Comparison of ENCODE assay signal across 16 cellular contexts in the genomic region with DNA sequence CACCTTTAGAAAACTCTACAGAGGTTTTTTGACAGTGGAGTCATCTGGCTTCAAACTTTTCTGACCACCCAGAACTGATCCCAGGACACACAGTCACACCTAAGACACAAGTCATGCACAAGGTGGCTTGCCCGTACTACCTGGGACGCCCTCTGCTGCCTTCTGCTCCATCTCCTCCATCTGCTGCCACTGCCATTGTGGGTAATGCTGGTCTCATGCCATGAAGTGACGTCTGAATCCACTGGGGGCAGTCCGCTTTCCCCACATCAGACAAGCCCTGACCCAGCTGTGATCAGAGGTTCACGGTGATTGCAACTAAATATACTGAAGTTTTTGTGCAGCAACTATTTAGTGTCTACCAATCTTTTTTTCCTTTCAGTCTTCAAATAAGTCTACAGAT. TPM values are rescaled to one million over a fixed set of nuclear protein-coding genes. Genes with fewer than 3 reads are reported as not detected.
DNase-seq lines count a peak whose midpoint lies in the region; ATAC-seq, FAIRE-seq and TF ChIP-seq lines count a peak whose summit lies in the region.
"Had no signal": no experiment of that assay in that cellular context is flagged by ENCODE, and none has a peak within 500 bp of the region (broad histone marks: within the 10 kb centered on the region; RNA-seq: fewer than 3 reads in every experiment).

No MANE protein-coding gene starts in this region.

- CTCF ChIA-PET in Caco-2 (lab: Charles Lee): interaction anchor here (0.6 to 1.2 kb wide), 2 partner anchors 13 to 289 kb away, joined by 3 read pairs; no protein-coding TSS in a partner anchor

- peak; percentile 16 for FAIRE-seq in GM12891 (lab: Jason Lieb, UNC)

- no peaks in the 10 kb centered on the region for H3K9me3 Mint-ChIP-seq in Caco-2 (ENCODE audit: unreplicated experiment)
- no peaks in the 10 kb centered on the region for H3K9me3 Mint-ChIP-seq in endothelial cell (ENCODE audit: unreplicated experiment)
- H3K9me3 Mint-ChIP-seq: activated T-helper 1 cell treated with anti-CD3 and anti-CD28 coated beads, Interleukin-12 subunit alpha, Interleukin-12 subunit beta, Interleukin-2, Interleukin-4 antibody, amounts not matched to agents 30 ng/mL and 10 ng/mL and 1 ng/mL, durations not matched to agents 14 hours and 24 hours and 36 hours had no signal

- POLR2A ChIA-PET in Caco-2 (lab: Charles Lee): no interaction called here

- no peak overlapping the region for H3K4me3 ChIP-seq in Caco-2 (ENCODE audit: low read depth, low read length)
- H3K4me3 ChIP-seq: lower lobe of right lung, spleen had no signal

- no TSS peak for BruUV-seq in Caco-2 (replicated peaks; lab: Mats Ljungman, UMichigan)

- H3K27me3 Mint-ChIP-seq in Caco-2 (ENCODE audit: insufficient read depth, unreplicated experiment) (no peaks in the 10 kb centered on the region), endothelial cell (ENCODE audit: unreplicated experiment) (peaks cover 10% of the 10 kb centered on the region)

- TF ChIP-seq CTCF in Caco-2 (IDR thresholded peaks at IDR 0.05; ENCODE audit: insufficient read depth in 1 of 2, low read depth in 1 of 2, low read length in 1 of 2, severe bottlenecking in 1 of 2, unreplicated experiment in 1 of 2): peak; percentile 30 to 35
- TF ChIP-seq CTCF in endothelial cell (IDR thresholded peaks at IDR 0.05; ENCODE audit: unreplicated experiment): peak; percentile 24

- in situ Hi-C loops in ACHN (cut with HindIII; ENCODE audit: low pct_ligation_motif_present, low pct_unique_long_range_greater_than_20kb, low sequenced_read_pairs): no loop called here

- DNase-seq in Caco-2 (peak in 1 of 2 experiments; percentile 59), GM12891 (ENCODE audit: insufficient read length, low spot score) (no peak), RPMI8226 (peak; percentile 86), endothelial cell (ENCODE audit: low spot score) (no peak), NCI-H1694 (lab: John Stamatoyannopoulos, UW) (no peak), ACHN (no peak)
- DNase-seq: aorta, cortex of kidney, lower lobe of right lung, NCI-H2081, nucleus accumbens, spleen had no signal

- ATAC-seq in esophagus mucosa (no peak), GM18520 (IDR thresholded peaks at IDR 0.05; ENCODE audit: unreplicated experiment) (no peak)
- ATAC-seq: lower lobe of right lung had no signal

- H3K4me1 ChIP-seq in Caco-2: peaks cover 10% of the 10 kb centered on the region; the same call in 1 of the 2 replicates

- H3K4me1 Mint-ChIP-seq in Caco-2 (ENCODE audit: low read depth, unreplicated experiment) (peaks cover 11% of the 10 kb centered on the region), endothelial cell (ENCODE audit: unreplicated experiment) (peaks cover 11% of the 10 kb centered on the region)

- no peaks in the 10 kb centered on the region for H3K27me3 ChIP-seq in Caco-2 (replicated peaks; ENCODE audit: control insufficient read depth, insufficient read depth, low read length)
- H3K27me3 ChIP-seq: spleen had no signal

- intact Hi-C loops in Caco-2 (cut with micrococcal nuclease; ENCODE audit: unreplicated experiment): no loop called here

- H3K36me3 Mint-ChIP-seq in Caco-2 (ENCODE audit: insufficient read depth, unreplicated experiment) (peaks cover 1% of the 10 kb centered on the region), endothelial cell (ENCODE audit: low read depth, unreplicated experiment) (peaks cover 4% of the 10 kb centered on the region)

- no peaks in the 10 kb centered on the region for H3K9me3 ChIP-seq in Caco-2
- H3K9me3 ChIP-seq: lower lobe of right lung had no signal

- no peak for TF ChIP-seq POLR2A in GM12891 (IDR thresholded peaks at IDR 0.05; ENCODE audit: low read depth, low read length)

- H3K36me3 ChIP-seq in Caco-2 (ENCODE audit: control insufficient read depth, insufficient read depth, low read length): no peaks in the 10 kb centered on the region

- no peak overlapping the region for H3K4me3 Mint-ChIP-seq in Caco-2 (ENCODE audit: unreplicated experiment)
- peak overlapping the region; percentile 26 for H3K4me3 Mint-ChIP-seq in endothelial cell (ENCODE audit: unreplicated experiment)
- H3K4me3 Mint-ChIP-seq: activated T-helper 1 cell treated with anti-CD3 and anti-CD28 coated beads, Interleukin-12 subunit alpha, Interleukin-12 subunit beta, Interleukin-2, Interleukin-4 antibody, amounts not matched to agents 30 ng/mL and 10 ng/mL and 1 ng/mL, durations not matched to agents 14 hours and 24 hours and 36 hours; CD4-positive, alpha-beta memory T cell had no signal

- no peak overlapping the region for H3K27ac Mint-ChIP-seq in Caco-2 (ENCODE audit: unreplicated experiment)
- no peak overlapping the region for H3K27ac Mint-ChIP-seq in endothelial cell (ENCODE audit: unreplicated experiment)
- H3K27ac Mint-ChIP-seq: activated T-helper 1 cell treated with anti-CD3 and anti-CD28 coated beads, Interleukin-12 subunit alpha, Interleukin-12 subunit beta, Interleukin-2, Interleukin-4 antibody, amounts not matched to agents 30 ng/mL and 10 ng/mL and 1 ng/mL, durations not matched to agents 14 hours and 24 hours and 36 hours had no signal

TF ChIP-seq in GM12891, 5 proteins besides CTCF, POLR2A, EP300 and RAD21:
- TF ChIP-seq POLR2AphosphoS5 (IDR thresholded peaks at IDR 0.05; ENCODE audit: low read depth, low read length): no peak

RNA-seq across cellular contexts. Expression of a gene that starts 5.4 kb away (rescaled TPM):
- total RNA-seq in Caco-2 (2022) (309 and 334 TPM in 2 replicates), endothelial cell (ENCODE audit: unreplicated experiment) (144 TPM), esophagus mucosa (128 TPM)
- polyA plus RNA-seq in GM12891 (2012; ENCODE audit: low read depth, missing spikeins): 127 TPM

RNA-seq across cellular contexts. Expression of a gene that starts 13.8 kb away (rescaled TPM):
- total RNA-seq in Caco-2 (2022) (2.7 and 2.8 TPM in 2 replicates), endothelial cell (ENCODE audit: unreplicated experiment) (294 TPM), esophagus mucosa (36.2 TPM)
- polyA plus RNA-seq in GM12891 (2012; ENCODE audit: low read depth, missing spikeins): 85.7 TPM

RNA-seq across cellular contexts. Expression of a gene that starts 14.9 kb away (rescaled TPM):
- total RNA-seq in Caco-2 (2022) (8.2 and 9.1 TPM in 2 replicates), endothelial cell (ENCODE audit: unreplicated experiment) (not detected), esophagus mucosa (2.5 TPM)
- polyA plus RNA-seq in GM12891 (2012; ENCODE audit: low read depth, missing spikeins): 0.06 TPM
- total RNA-seq: activated T-helper 1 cell treated with anti-CD3 and anti-CD28 coated beads, Interleukin-12 subunit alpha, Interleukin-12 subunit beta, Interleukin-2, Interleukin-4 antibody, amounts not matched to agents 30 ng/mL and 10 ng/mL and 1 ng/mL, durations not matched to agents 14 hours and 24 hours and 36 hours had no signal
- polyA plus RNA-seq: CD4-positive, alpha-beta memory T cell had no signal

RNA-seq across cellular contexts. Expression of a gene that starts 21.1 kb away (rescaled TPM):
- total RNA-seq in Caco-2 (2022) (26.5 and 29.3 TPM in 2 replicates), endothelial cell (ENCODE audit: unreplicated experiment) (13.1 TPM), esophagus mucosa (15.7 TPM)
- polyA plus RNA-seq in GM12891 (2012; ENCODE audit: low read depth, missing spikeins): 34.5 TPM
